9 cellular contexts compared by ENCODE assay signal in the genomic region with DNA sequence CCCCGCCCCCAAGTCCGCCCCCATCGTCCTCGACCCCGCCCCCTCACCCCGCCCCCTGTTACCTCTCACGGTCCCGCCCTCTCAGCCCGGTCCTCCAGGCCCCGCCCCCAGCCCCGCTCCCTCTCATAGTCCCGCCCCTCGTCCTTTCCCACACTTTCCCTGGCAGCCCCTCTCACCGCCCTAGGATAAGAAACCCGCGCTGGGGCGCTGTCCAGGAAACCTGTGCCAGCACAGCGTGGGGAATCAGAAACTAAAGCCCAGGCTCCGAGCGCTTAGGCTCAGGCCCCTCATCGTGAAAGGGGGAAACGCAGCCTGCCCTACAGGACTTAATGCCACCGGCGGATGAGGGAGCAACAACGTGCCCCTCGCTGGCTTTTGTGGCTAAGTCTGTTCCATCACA. TPM values are rescaled to one million over a fixed set of nuclear protein-coding genes. Genes with fewer than 3 reads are reported as not detected.
DNase-seq lines count a peak whose midpoint lies in the region; ATAC-seq and TF ChIP-seq lines count a peak whose summit lies in the region.
"Had no signal": no experiment of that assay in that cellular context is flagged by ENCODE, and none has a peak within 500 bp of the region (broad histone marks: within the 10 kb centered on the region; RNA-seq: fewer than 3 reads in every experiment).

No MANE protein-coding gene starts in this region.

- 10% methylated on average over 26 of the region's 26 CpGs for WGBS in right cardiac atrium
- WGBS in spleen, 5 donors = 9 to 49% (median 16%) methylated on average over 17 to 26 of the region's 26 CpGs

- TF ChIP-seq POLR2A in spleen (IDR thresholded peaks at IDR 0.05) = no peak

- intact Hi-C loops in right cardiac atrium (cut with DNase I) (no loop called here), spleen (cut with DNase I; ENCODE audit: low total_unique reads) (no loop called here)

- H3K27ac ChIP-seq in right cardiac atrium (ENCODE audit: low read length) = no peak overlapping the region
- H3K27ac ChIP-seq in spleen = no peak overlapping the region

- H3K36me3 Mint-ChIP-seq in activated naive CD4-positive, alpha-beta T cell treated with anti-CD3 and anti-CD28 coated beads, Interleukin-2, amount 50 U/mL, for 72 hours = no peaks in the 10 kb centered on the region

- H3K36me3 ChIP-seq in spleen = no peaks in the 10 kb centered on the region

- no peak overlapping the region for H3K27ac Mint-ChIP-seq in activated naive CD4-positive, alpha-beta T cell treated with anti-CD3 and anti-CD28 coated beads, Interleukin-2, amount 50 U/mL, for 72 hours

- TF ChIP-seq CTCF in spleen (IDR thresholded peaks at IDR 0.05 in 8 of 11, conservative IDR thresholded peaks at IDR 0.05 in 3 of 11) = no peak

- ATAC-seq in activated naive CD4-positive, alpha-beta T cell treated with anti-CD3 and anti-CD28 coated beads, Interleukin-2, amount 50 U/mL, for 72 hours = peak; percentile 29 to 55
- peak; percentile 93 to 94 for ATAC-seq in right cardiac atrium
- no peak for ATAC-seq in HG03469 (IDR thresholded peaks at IDR 0.05; ENCODE audit: unreplicated experiment)

- peak in 5 of 6 experiments; percentile 6 to 35 (median 19) for DNase-seq in stimulated activated naive CD4-positive, alpha-beta T cell (lab: John Stamatoyannopoulos, UW)
- DNase-seq in stimulated activated naive CD4-positive, alpha-beta T cell treated with Interleukin-2 at 50 U/mL for 16 hours (lab: John Stamatoyannopoulos, UW) = no peak
- peak in 1 of 2 donors; percentile 11 for DNase-seq in activated naive CD4-positive, alpha-beta T cell treated with anti-CD3 and anti-CD28 coated beads, Interleukin-2, amount 50 U/mL, for 72 hours (ENCODE audit: low spot score in 2 of 2)
- DNase-seq in right cardiac atrium = peak; percentile 68 to 89 (median 88)
- no peak for DNase-seq in spleen
- no peak for DNase-seq in HuH-7 (ENCODE audit: low spot score)
- DNase-seq in NCI-H446 treated with DMSO at 0.1 percent for 48 hours (lab: John Stamatoyannopoulos, UW) = no peak

- H3K4me3 ChIP-seq in right cardiac atrium (ENCODE audit: low read length) (peak overlapping the region; percentile 39), spleen (peak overlapping the region in 6 of 8 donors; percentile 21 to 65 (median 29))

- H3K9me3 ChIP-seq in right cardiac atrium (ENCODE audit: control insufficient read depth, low read length) = no peaks in the 10 kb centered on the region
- no peaks in the 10 kb centered on the region for H3K9me3 ChIP-seq in spleen
- H3K9me3 ChIP-seq: Caco-2 had no signal

- H3K4me1 ChIP-seq in right cardiac atrium (ENCODE audit: control insufficient read depth, insufficient read depth, low read length) = peaks cover 4% of the 10 kb centered on the region
- peaks cover 0 to 36% (median 24%) of the 10 kb centered on the region in 6 donors for H3K4me1 ChIP-seq in spleen

- H3K27me3 ChIP-seq in right cardiac atrium (ENCODE audit: control insufficient read depth, insufficient read depth) = no peaks in the 10 kb centered on the region
- H3K27me3 ChIP-seq in spleen (replicated peaks in 1 of 7) = peaks cover 0 to 4% (median 0%) of the 10 kb centered on the region in 7 donors

- no peaks in the 10 kb centered on the region for H3K9me3 Mint-ChIP-seq in activated naive CD4-positive, alpha-beta T cell treated with anti-CD3 and anti-CD28 coated beads, Interleukin-2, amount 50 U/mL, for 72 hours

RNA-seq across cellular contexts. Expression of a gene that starts 20.9 kb away (rescaled TPM):
- total RNA-seq in activated naive CD4-positive, alpha-beta T cell treated with anti-CD3 and anti-CD28 coated beads, Interleukin-2, amount 50 U/mL, for 72 hours = not detected
- total RNA-seq in right cardiac atrium (not detected), spleen (not detected)
- polyA plus RNA-seq in right cardiac atrium (0.14 TPM), spleen (under 1 TPM in 2 of 3 donors, not detected in 1; 0.06 to 0.42 TPM)
- total RNA-seq: Caco-2 had no signal

Comparison
In these comparisons a context has a peak if more than half of its experiments do, and no peak if none do; other contexts are left out.
1. DNase-seq: peak in stimulated activated naive CD4-positive, alpha-beta T cell (5 of 6) and right cardiac atrium (3 of 3); none in stimulated activated naive CD4-positive, alpha-beta T cell treated with Interleukin-2 at 50 U/mL for 16 hours (single experiment), spleen (single experiment), HuH-7 (single experiment) and NCI-H446 treated with DMSO at 0.1 percent for 48 hours (single experiment).